30 cellular contexts compared by ENCODE assay signal in genomic region chr7:109821156-109821555, GRCh38.
"Had no signal": no experiment of that assay in that cellular context is flagged by ENCODE, and none has a peak within 500 bp of the region (broad histone marks: within the 10 kb centered on the region; RNA-seq: fewer than 3 reads in every experiment).

No MANE protein-coding gene starts in this region.

- H3K4me3 ChIP-seq: ascending aorta, coronary artery, dorsolateral prefrontal cortex, heart left ventricle had no signal

- FAIRE-seq: bronchial epithelial cell had no signal

- H3K27ac ChIP-seq: ascending aorta, brain microvascular endothelial cell, coronary artery, dorsolateral prefrontal cortex, heart left ventricle, WERI-Rb-1 had no signal

- H3K36me3 Mint-ChIP-seq: activated naive CD8-positive, alpha-beta T cell treated with anti-CD3 and anti-CD28 coated beads, Interleukin-2, amount 10 ng/mL, durations not matched to agents 7 days and 5 days had no signal

- H3K27ac Mint-ChIP-seq: activated B cell treated with CpG ODN at 0.5 μM for 24 hours; activated CD8-positive, alpha-beta T cell treated with anti-CD3 and anti-CD28 coated beads for 36 hours; activated naive CD4-positive, alpha-beta T cell treated with anti-CD3 and anti-CD28 coated beads for 36 hours; activated naive CD4-positive, alpha-beta T cell treated with anti-CD3 and anti-CD28 coated beads, Interleukin-2, amount 50 U/mL, for 72 hours; activated naive CD8-positive, alpha-beta T cell treated with anti-CD3 and anti-CD28 coated beads, Interleukin-2, amount 10 ng/mL, durations not matched to agents 7 days and 5 days; activated T-helper 17 cell treated with anti-CD3 and anti-CD28 coated beads, Interleukin-2, amount 50 U/mL, for 72 hours; dendritic cell treated with granulocyte-macrophage colony-stimulating factor and Interleukin-4, amounts not matched to agents 40 ng/mL and 50 ng/mL, for 4 days; endodermal cell; T-helper 17 cell; T-helper 2 cell treated with Interferon-gamma antibody and Interleukin-4, amounts not matched to agents 5 μg/mL and 100 μg/mL, for 36 hours had no signal

- H3K36me3 ChIP-seq: ascending aorta, brain microvascular endothelial cell, heart left ventricle, WERI-Rb-1 had no signal

- H3K9me3 Mint-ChIP-seq: activated naive CD8-positive, alpha-beta T cell treated with anti-CD3 and anti-CD28 coated beads, Interleukin-2, amount 10 ng/mL, durations not matched to agents 7 days and 5 days; endodermal cell had no signal

- H3K27me3 Mint-ChIP-seq: activated B cell treated with CpG ODN at 0.5 μM for 24 hours; activated T-helper 17 cell treated with anti-CD3 and anti-CD28 coated beads, Interleukin-2, amount 50 U/mL, for 72 hours; central memory CD8-positive, alpha-beta T cell; dendritic cell treated with granulocyte-macrophage colony-stimulating factor and Interleukin-4, amounts not matched to agents 40 ng/mL and 50 ng/mL, for 4 days; T-helper 17 cell had no signal

- H3K4me1 Mint-ChIP-seq: activated B cell treated with CpG ODN at 0.5 μM for 24 hours; activated naive CD8-positive, alpha-beta T cell treated with anti-CD3 and anti-CD28 coated beads, Interleukin-2, amount 10 ng/mL, durations not matched to agents 7 days and 5 days; activated T-helper 17 cell treated with anti-CD3 and anti-CD28 coated beads, Interleukin-2, amount 50 U/mL, for 72 hours; central memory CD8-positive, alpha-beta T cell; endodermal cell; T-helper 17 cell had no signal

- H3K27me3 ChIP-seq: ascending aorta, brain microvascular endothelial cell, dorsolateral prefrontal cortex, heart left ventricle had no signal

- DNase-seq: activated B cell treated with CpG ODN at 0.5 μM for 24 hours; activated CD4-positive, alpha-beta T cell treated with anti-CD3 and anti-CD28 coated beads for 48 hours; activated CD4-positive, alpha-beta T cell treated with anti-CD3 and anti-CD28 coated beads, Interleukin-2, amount 50 U/mL, for 1 hour; activated CD4-positive, alpha-beta T cell treated with anti-CD3 and anti-CD28 coated beads, Interleukin-2, amount 50 U/mL, for 48 hours; activated CD8-positive, alpha-beta memory T cell treated with anti-CD3 and anti-CD28 coated beads for 24 hours; activated CD8-positive, alpha-beta T cell treated with anti-CD3 and anti-CD28 coated beads for 36 hours; activated effector memory CD4-positive, alpha-beta T cell treated with Interleukin-2 at 50 U/mL for 16 hours; activated naive CD4-positive, alpha-beta T cell treated with anti-CD3 and anti-CD28 coated beads for 36 hours; activated naive CD8-positive, alpha-beta T cell treated with anti-CD3 and anti-CD28 coated beads, Interleukin-2, amount 10 ng/mL, durations not matched to agents 7 days and 5 days; activated T-cell treated with anti-CD3 and anti-CD28 coated beads, Interleukin-2, amount 50 U/mL, for 4 hours; brain microvascular endothelial cell; dorsolateral prefrontal cortex; effector memory CD4-positive, alpha-beta T cell; endodermal cell; foreskin fibroblast; glutamatergic neuron; heart left ventricle; T-helper 17 cell; T1000; WERI-Rb-1 had no signal

- ATAC-seq: activated CD4-positive, CD25-positive, alpha-beta regulatory T cell treated with anti-CD3 and anti-CD28 coated beads, Interleukin-2, amount 50 U/mL, for 24 hours; activated CD8-positive, alpha-beta T cell treated with anti-CD3 and anti-CD28 coated beads for 36 hours; activated naive CD4-positive, alpha-beta T cell treated with anti-CD3 and anti-CD28 coated beads, Interleukin-2, amount 50 U/mL, for 72 hours; activated T-cell treated with anti-CD3 and anti-CD28 coated beads, Interleukin-2, amount 50 U/mL, for 4 hours; activated T-helper 17 cell treated with anti-CD3 and anti-CD28 coated beads, Interleukin-2, amount 50 U/mL, for 72 hours; esophagus mucosa; heart left ventricle; T-helper 17 cell had no signal

- H3K4me3 Mint-ChIP-seq: activated B cell treated with CpG ODN at 0.5 μM for 24 hours; activated CD8-positive, alpha-beta T cell treated with anti-CD3 and anti-CD28 coated beads for 36 hours; activated naive CD4-positive, alpha-beta T cell treated with anti-CD3 and anti-CD28 coated beads for 36 hours; activated naive CD8-positive, alpha-beta T cell treated with anti-CD3 and anti-CD28 coated beads, Interleukin-2, amount 10 ng/mL, durations not matched to agents 7 days and 5 days; activated T-cell treated with anti-CD3 and anti-CD28 coated beads, Interleukin-2, amount 50 U/mL, for 4 hours; activated T-helper 17 cell treated with anti-CD3 and anti-CD28 coated beads, Interleukin-2, amount 50 U/mL, for 72 hours; central memory CD8-positive, alpha-beta T cell; dendritic cell treated with granulocyte-macrophage colony-stimulating factor and Interleukin-4, amounts not matched to agents 40 ng/mL and 50 ng/mL, for 4 days; endodermal cell; T-helper 17 cell; T-helper 2 cell treated with Interferon-gamma antibody and Interleukin-4, amounts not matched to agents 5 μg/mL and 100 μg/mL, for 36 hours had no signal

- H3K4me1 ChIP-seq: ascending aorta, heart left ventricle had no signal
